In genomic region chr7:42572046-42572445, GRCh38 we compare ENCODE assay signal across 21 cellular contexts.
"Had no signal": no experiment of that assay in that cellular context is flagged by ENCODE, and none has a peak within 500 bp of the region (broad histone marks: within the 10 kb centered on the region; RNA-seq: fewer than 3 reads in every experiment).

No MANE protein-coding gene starts in this region.

- H3K27ac Mint-ChIP-seq: activated CD4-positive, alpha-beta T cell treated with anti-CD3 and anti-CD28 coated beads, Interleukin-2, amount 10 ng/mL, durations not matched to agents 7 days and 5 days; activated naive CD4-positive, alpha-beta T cell treated with anti-CD3 and anti-CD28 coated beads, Interleukin-2, amount 50 U/mL, for 24 hours; dendritic cell treated with granulocyte-macrophage colony-stimulating factor and Interleukin-4, amounts not matched to agents 40 ng/mL and 50 ng/mL, for 4 days; natural killer cell; T-helper 1 cell treated with Interleukin-12 subunit alpha and Interleukin-12 subunit beta and Interleukin-4 antibody, amounts not matched to agents 30 μg/mL and 1 μg/mL, for 36 hours had no signal

- H3K4me1 ChIP-seq: ascending aorta, foreskin keratinocyte, parathyroid adenoma, right lobe of liver, tibial nerve had no signal

- DNase-seq: activated CD4-positive, alpha-beta T cell treated with anti-CD3 and anti-CD28 coated beads, Interleukin-2, amount 10 ng/mL, durations not matched to agents 7 days and 5 days; activated effector memory CD4-positive, alpha-beta T cell treated with anti-CD3 and anti-CD28 coated beads, Interleukin-2, amount 50 U/mL, for 16 hours; activated T-cell treated with anti-CD3 and anti-CD28 coated beads, Interleukin-2, amount 50 U/mL, for 72 hours; cerebellar nuclear complex; effector CD8-positive, alpha-beta T cell; foreskin keratinocyte; glutamatergic neuron; mesendoderm; natural killer cell; right lobe of liver; stimulated activated naive CD4-positive, alpha-beta T cell; substantia nigra had no signal

- H3K27me3 ChIP-seq: ascending aorta, right lobe of liver, tibial nerve had no signal

- H3K36me3 Mint-ChIP-seq: activated naive CD4-positive, alpha-beta T cell treated with anti-CD3 and anti-CD28 coated beads, Interleukin-2, amount 50 U/mL, for 24 hours; natural killer cell had no signal

- H2AFZ ChIP-seq: parathyroid adenoma had no signal

- H3K4me1 Mint-ChIP-seq: activated CD4-positive, alpha-beta T cell treated with anti-CD3 and anti-CD28 coated beads, Interleukin-2, amount 10 ng/mL, durations not matched to agents 7 days and 5 days; activated naive CD4-positive, alpha-beta T cell treated with anti-CD3 and anti-CD28 coated beads, Interleukin-2, amount 50 U/mL, for 24 hours; natural killer cell had no signal

- H3K4me2 ChIP-seq: smooth muscle cell had no signal

- H3K27me3 Mint-ChIP-seq: activated CD4-positive, alpha-beta T cell treated with anti-CD3 and anti-CD28 coated beads, Interleukin-2, amount 10 ng/mL, durations not matched to agents 7 days and 5 days; activated naive CD4-positive, alpha-beta T cell treated with anti-CD3 and anti-CD28 coated beads, Interleukin-2, amount 50 U/mL, for 24 hours; dendritic cell treated with granulocyte-macrophage colony-stimulating factor and Interleukin-4, amounts not matched to agents 40 ng/mL and 50 ng/mL, for 4 days had no signal

- H3K9me3 ChIP-seq: ascending aorta, right lobe of liver, tibial nerve had no signal

- H3K4me3 Mint-ChIP-seq: activated CD4-positive, alpha-beta T cell treated with anti-CD3 and anti-CD28 coated beads, Interleukin-2, amount 10 ng/mL, durations not matched to agents 7 days and 5 days; activated naive CD4-positive, alpha-beta T cell treated with anti-CD3 and anti-CD28 coated beads, Interleukin-2, amount 50 U/mL, for 24 hours; activated T-cell treated with anti-CD3 and anti-CD28 coated beads, Interleukin-2, amount 50 U/mL, for 72 hours; dendritic cell treated with granulocyte-macrophage colony-stimulating factor and Interleukin-4, amounts not matched to agents 40 ng/mL and 50 ng/mL, for 4 days; natural killer cell; T-helper 1 cell treated with Interleukin-12 subunit alpha and Interleukin-12 subunit beta and Interleukin-4 antibody, amounts not matched to agents 30 μg/mL and 1 μg/mL, for 36 hours had no signal

- H3K4me3 ChIP-seq: ascending aorta, right lobe of liver, smooth muscle cell, tibial nerve had no signal

- H3K36me3 ChIP-seq: ascending aorta, right lobe of liver, tibial nerve had no signal

- H3K9ac ChIP-seq: parathyroid adenoma had no signal

- H3K9me3 Mint-ChIP-seq: activated CD4-positive, alpha-beta T cell treated with anti-CD3 and anti-CD28 coated beads, Interleukin-2, amount 10 ng/mL, durations not matched to agents 7 days and 5 days; dendritic cell treated with granulocyte-macrophage colony-stimulating factor and Interleukin-4, amounts not matched to agents 40 ng/mL and 50 ng/mL, for 4 days had no signal

- ATAC-seq: activated CD4-positive, CD25-positive, alpha-beta regulatory T cell treated with anti-CD3 and anti-CD28 coated beads, Interleukin-2, amount 50 U/mL, for 24 hours; activated T-cell treated with anti-CD3 and anti-CD28 coated beads, Interleukin-2, amount 50 U/mL, for 72 hours; esophagus mucosa; foreskin keratinocyte; natural killer cell; right lobe of liver had no signal

- H3K79me2 ChIP-seq: parathyroid adenoma had no signal

- H3K27ac ChIP-seq: ascending aorta, foreskin keratinocyte, parathyroid adenoma, right lobe of liver, tibial nerve had no signal
